32 cellular contexts compared by ENCODE assay signal in the genomic region with DNA sequence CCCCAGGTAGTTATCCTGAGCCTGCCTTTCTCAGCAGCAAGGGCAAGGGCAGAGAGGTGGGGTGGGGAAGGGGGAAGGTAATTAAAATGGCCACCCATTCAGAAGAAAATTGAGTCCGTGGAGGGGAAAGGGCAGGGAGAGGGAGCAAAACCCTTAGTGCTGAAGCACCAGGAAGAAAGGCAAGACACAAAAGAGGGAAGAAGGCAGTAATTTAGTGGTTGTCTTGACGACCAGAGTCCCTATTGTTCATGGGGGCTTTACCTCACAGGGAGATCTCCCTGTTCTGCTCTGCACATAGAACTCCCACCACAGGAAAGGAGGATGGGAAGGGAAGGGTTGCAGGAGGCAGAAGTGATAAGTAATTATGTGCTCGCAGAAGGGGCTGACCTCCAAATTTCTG. TPM values are rescaled to one million over a fixed set of nuclear protein-coding genes. Genes with fewer than 3 reads are reported as not detected.
A peak's percentile ranks its signal among the peaks of the same experiment; 100 is the strongest.
DNase-seq lines count a peak whose midpoint lies in the region; ATAC-seq and TF ChIP-seq lines count a peak whose summit lies in the region.
"Had no signal": no experiment of that assay in that cellular context is flagged by ENCODE, and none has a peak within 500 bp of the region (broad histone marks: within the 10 kb centered on the region; RNA-seq: fewer than 3 reads in every experiment).

No MANE protein-coding gene starts in this region.

- no peak overlapping the region for H3K9ac ChIP-seq in mesendoderm (ENCODE audit: low read length)

- no peak overlapping the region for H2BK15ac ChIP-seq in mesendoderm (replicated peaks; ENCODE audit: low read depth)

- H3K9me3 Mint-ChIP-seq in mesothelial cell of epicardium: no peaks in the 10 kb centered on the region
- H3K9me3 Mint-ChIP-seq in naive thymus-derived CD8-positive, alpha-beta T cell: no peaks in the 10 kb centered on the region
- H3K9me3 Mint-ChIP-seq: activated naive CD8-positive, alpha-beta T cell treated with anti-CD3 and anti-CD28 coated beads for 36 hours; activated T-cell treated with anti-CD3 and anti-CD28 coated beads, Interleukin-2, amount 50 U/mL, for 24 hours; CD4-positive, CD25-positive, alpha-beta regulatory T cell had no signal

- no peak for TF ChIP-seq CTCF in mesothelial cell of epicardium (IDR thresholded peaks at IDR 0.05; ENCODE audit: unreplicated experiment)

- peaks cover 6% of the 10 kb centered on the region for H3K4me1 ChIP-seq in mesendoderm (ENCODE audit: control insufficient read depth, low read depth, low read length)
- H3K4me1 ChIP-seq: colonic mucosa, foreskin keratinocyte had no signal

- no peak overlapping the region for H3K4ac ChIP-seq in mesendoderm (ENCODE audit: low read depth, low read length)

- no peak overlapping the region for H3K27ac Mint-ChIP-seq in mesothelial cell of epicardium
- H3K27ac Mint-ChIP-seq in naive thymus-derived CD8-positive, alpha-beta T cell: peak overlapping the region in 2 of 10 donors; percentile 47 to 72
- H3K27ac Mint-ChIP-seq: activated naive CD8-positive, alpha-beta T cell treated with anti-CD3 and anti-CD28 coated beads for 36 hours; activated T-cell treated with anti-CD3 and anti-CD28 coated beads, Interleukin-2, amount 50 U/mL, for 24 hours had no signal

- H3K79me2 ChIP-seq in mesendoderm (ENCODE audit: control insufficient read depth, insufficient read depth, low read length): no peaks in the 10 kb centered on the region

- H3K27me3 ChIP-seq in mesendoderm (ENCODE audit: insufficient read depth, low read length, poor library complexity): no peaks in the 10 kb centered on the region
- H3K27me3 ChIP-seq: ascending aorta, cardiac muscle cell, colonic mucosa, esophagus muscularis mucosa, foreskin keratinocyte, testis, uterus had no signal

- no peaks in the 10 kb centered on the region for H3K79me1 ChIP-seq in mesendoderm (ENCODE audit: low read length)

- no CpG with 5 or more reads among the region's 3 CpGs for WGBS in mesendoderm (ENCODE audit: extremely low coverage, insufficient coverage, low lambda C conversion rate)

- POLR2A ChIA-PET in naive thymus-derived CD8-positive, alpha-beta T cell (lab: Charles Lee): no interaction called here

- no peak for ATAC-seq in naive thymus-derived CD8-positive, alpha-beta T cell
- ATAC-seq: foreskin keratinocyte; right cardiac atrium; stimulated activated naive CD8-positive, alpha-beta T cell treated with anti-CD3 and anti-CD28 coated beads, Interleukin-15, Interleukin-2, amounts not matched to agents 100 U/mL and 50 U/mL, for 24 hours had no signal

- no peak overlapping the region for H3K4me2 ChIP-seq in mesendoderm (ENCODE audit: low read length)
- H3K4me2 ChIP-seq: smooth muscle cell had no signal

- no peak overlapping the region for H4K5ac ChIP-seq in mesendoderm (ENCODE audit: low read length)

- H2AK5ac ChIP-seq in mesendoderm (ENCODE audit: low read length): no peak overlapping the region

- H3K36me3 Mint-ChIP-seq in mesothelial cell of epicardium: peaks cover 20% of the 10 kb centered on the region
- H3K36me3 Mint-ChIP-seq in naive thymus-derived CD8-positive, alpha-beta T cell: peaks cover 8 to 56% (median 23%) of the 10 kb centered on the region in 3 donors

- H3K27ac ChIP-seq in mesendoderm (ENCODE audit: low read depth, low read length): no peak overlapping the region
- H3K27ac ChIP-seq: cardiac muscle cell, colonic mucosa, foreskin keratinocyte, testis, uterus had no signal

- no peak overlapping the region for H2BK120ac ChIP-seq in mesendoderm (ENCODE audit: low read depth, low read length)

- no peak overlapping the region for H4K8ac ChIP-seq in mesendoderm (ENCODE audit: low read depth, low read length)

- DNase-seq in COR-L47 (lab: John Stamatoyannopoulos, UW): peak; percentile 37
- peak; percentile 14 for DNase-seq in NCI-H146 treated with DMSO at 0.1 percent for 48 hours (lab: John Stamatoyannopoulos, UW; ENCODE audit: unreplicated experiment)
- DNase-seq in dermis blood vessel endothelial cell: peak; percentile 17
- peak; percentile 66 for DNase-seq in mesendoderm
- no peak for DNase-seq in mesothelial cell of epicardium (ENCODE audit: low spot score in 2 of 2, unreplicated experiment in 2 of 2)
- DNase-seq in AG20443 (ENCODE audit: low spot score): no peak
- DNase-seq in naive thymus-derived CD8-positive, alpha-beta T cell: no peak
- no peak for DNase-seq in DMS53 treated with DMSO at 0.1 percent for 48 hours (lab: John Stamatoyannopoulos, UW; ENCODE audit: unreplicated experiment)
- DNase-seq: activated CD4-positive, CD25-positive, alpha-beta regulatory T cell; activated gamma-delta T cell; activated naive CD8-positive, alpha-beta T cell treated with anti-CD3 and anti-CD28 coated beads for 36 hours; activated T-cell treated with anti-CD3 and anti-CD28 coated beads, Interleukin-2, amount 50 U/mL, for 24 hours; AML-193; CD4-positive, CD25-positive, alpha-beta regulatory T cell; colonic mucosa; foreskin keratinocyte; head of caudate nucleus; NCI-H1092; NCI-H2081; NCI-H446; right cardiac atrium; RPMI8226; stimulated activated CD4-positive, alpha-beta T cell treated with anti-CD3 and anti-CD28 coated beads, Interleukin-1b, Interleukin-23, amount 100 ng/mL, for 48 hours; stimulated activated naive CD8-positive, alpha-beta T cell treated with anti-CD3 and anti-CD28 coated beads, Interleukin-15, Interleukin-2, amounts not matched to agents 100 U/mL and 50 U/mL, for 24 hours; T-helper 1 cell; testis; uterus had no signal

- H2BK5ac ChIP-seq in mesendoderm (ENCODE audit: low read length): no peak overlapping the region

- H3K56ac ChIP-seq in mesendoderm (ENCODE audit: low read length): peak overlapping the region; percentile 22

- no peak overlapping the region for H3K4me3 ChIP-seq in mesendoderm (ENCODE audit: low read length)
- H3K4me3 ChIP-seq: ascending aorta, cardiac muscle cell, colonic mucosa, esophagus muscularis mucosa, lung, smooth muscle cell, testis, uterus had no signal

- no peak overlapping the region for H3K4me3 Mint-ChIP-seq in mesothelial cell of epicardium
- no peak overlapping the region for H3K4me3 Mint-ChIP-seq in naive thymus-derived CD8-positive, alpha-beta T cell
- H3K4me3 Mint-ChIP-seq: activated naive CD8-positive, alpha-beta T cell treated with anti-CD3 and anti-CD28 coated beads for 36 hours; activated T-cell treated with anti-CD3 and anti-CD28 coated beads, Interleukin-2, amount 50 U/mL, for 24 hours; CD4-positive, CD25-positive, alpha-beta regulatory T cell had no signal

- H3K18ac ChIP-seq in mesendoderm (ENCODE audit: low read length): no peak overlapping the region

- no peaks in the 10 kb centered on the region for H3K27me3 Mint-ChIP-seq in mesothelial cell of epicardium (ENCODE audit: low read depth)
- no peaks in the 10 kb centered on the region for H3K27me3 Mint-ChIP-seq in naive thymus-derived CD8-positive, alpha-beta T cell
- H3K27me3 Mint-ChIP-seq: activated naive CD8-positive, alpha-beta T cell treated with anti-CD3 and anti-CD28 coated beads for 36 hours; activated T-cell treated with anti-CD3 and anti-CD28 coated beads, Interleukin-2, amount 50 U/mL, for 24 hours; CD4-positive, CD25-positive, alpha-beta regulatory T cell had no signal

- peaks cover 3% of the 10 kb centered on the region for H3K4me1 Mint-ChIP-seq in mesothelial cell of epicardium
- H3K4me1 Mint-ChIP-seq in naive thymus-derived CD8-positive, alpha-beta T cell: peaks cover 1 to 23% (median 4%) of the 10 kb centered on the region in 4 donors
- H3K4me1 Mint-ChIP-seq: activated naive CD8-positive, alpha-beta T cell treated with anti-CD3 and anti-CD28 coated beads for 36 hours had no signal

- H3K23ac ChIP-seq in mesendoderm (ENCODE audit: low read length): no peak overlapping the region

- H3K36me3 ChIP-seq in mesendoderm (ENCODE audit: control insufficient read depth, insufficient read depth, low read length): no peaks in the 10 kb centered on the region
- H3K36me3 ChIP-seq: colonic mucosa, uterus had no signal

RNA-seq across cellular contexts. Expression of a gene that starts 23.4 kb away (rescaled TPM):
- total RNA-seq in dermis blood vessel endothelial cell: 90.2 and 90.9 TPM in 2 replicates
- polyA plus RNA-seq in mesendoderm (2013, experiment 1 of 2): 15.2 TPM
- polyA plus RNA-seq in mesendoderm (2013, experiment 2 of 2): 15.8 TPM
- 55.9 to 60.1 TPM (median 56.8 TPM) in 3 replicates for total RNA-seq in mesothelial cell of epicardium
- 10 to 100 TPM; 66.3 to 66.7 TPM for total RNA-seq in naive thymus-derived CD8-positive, alpha-beta T cell
- 10 to 100 TPM; 12.9 to 34.1 (median 21.6) TPM for polyA plus RNA-seq in naive thymus-derived CD8-positive, alpha-beta T cell

Comparison
In these comparisons a context has a peak if more than half of its experiments do, and no peak if none do; other contexts are left out.
1. DNase-seq: peak in COR-L47 (single experiment), NCI-H146 treated with DMSO at 0.1 percent for 48 hours (single experiment), dermis blood vessel endothelial cell (single experiment) and mesendoderm (single experiment); none in mesothelial cell of epicardium (0 of 2), AG20443 (single experiment), naive thymus-derived CD8-positive, alpha-beta T cell (0 of 10) and DMS53 treated with DMSO at 0.1 percent for 48 hours (single experiment).